Comparison of ENCODE assay signal across 24 cellular contexts in the genomic region with DNA sequence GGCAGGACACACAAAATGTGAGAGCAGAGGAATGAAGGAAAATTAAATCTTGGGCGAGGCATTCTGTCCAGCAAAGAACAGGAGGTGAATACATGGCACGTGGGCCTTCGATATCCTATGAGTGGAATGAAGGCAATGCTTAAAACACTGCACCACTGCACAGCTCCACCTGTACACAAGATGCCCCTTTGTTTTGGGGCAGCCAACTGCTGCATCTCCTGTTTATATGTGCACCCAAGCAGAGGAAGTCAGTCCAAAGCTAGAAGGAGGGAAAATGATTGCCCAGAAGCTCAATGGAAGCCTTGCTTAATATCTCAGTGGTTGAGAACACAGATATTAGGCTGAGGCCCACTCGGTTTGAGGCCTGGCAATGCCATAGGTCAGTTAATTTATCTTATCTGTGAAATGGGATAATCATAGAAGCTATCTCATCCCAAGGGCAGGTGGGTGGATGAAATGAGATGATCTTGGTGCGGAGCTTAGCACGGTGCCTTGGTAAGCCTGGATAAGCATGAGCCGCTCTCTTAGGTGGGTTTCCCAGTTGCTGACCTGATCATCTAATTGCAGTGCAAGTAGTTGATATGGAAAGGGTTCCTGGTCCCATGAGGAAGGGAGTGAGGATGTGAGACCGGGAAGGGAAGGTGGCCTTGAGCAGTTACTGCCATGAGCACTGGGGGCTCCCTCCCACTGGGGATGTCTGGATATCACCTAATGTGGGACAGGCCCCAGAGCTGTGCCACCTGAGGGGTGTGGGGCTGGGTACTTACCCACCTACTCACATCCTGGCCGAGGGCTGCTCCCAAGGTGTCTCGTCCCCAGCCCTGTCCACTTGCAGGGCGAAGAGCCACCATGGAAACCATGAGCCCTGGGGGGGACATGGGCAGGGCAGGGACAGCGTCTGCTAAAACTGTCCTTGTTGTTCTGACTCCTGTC. TPM values are rescaled to one million over a fixed set of nuclear protein-coding genes. Genes with fewer than 3 reads are reported as not detected.
"Had no signal": no experiment of that assay in that cellular context is flagged by ENCODE, and none has a peak within 500 bp of the region (broad histone marks: within the 10 kb centered on the region; RNA-seq: fewer than 3 reads in every experiment).

No MANE protein-coding gene starts in this region.

- H3K9me3 ChIP-seq: esophagus squamous epithelium, transverse colon had no signal

- H3K27me3 ChIP-seq: esophagus squamous epithelium, transverse colon had no signal

- ATAC-seq: activated CD8-positive, alpha-beta T cell treated with anti-CD3 and anti-CD28 coated beads for 36 hours; activated T-cell treated with anti-CD3 and anti-CD28 coated beads, Interleukin-2, amount 50 U/mL, for 4 hours had no signal

- DNase-seq: activated CD4-positive, alpha-beta T cell treated with anti-CD3 and anti-CD28 coated beads for 4 hours; activated CD8-positive, alpha-beta T cell treated with anti-CD3 and anti-CD28 coated beads for 36 hours; activated gamma-delta T cell; activated T-cell treated with anti-CD3 and anti-CD28 coated beads, Interleukin-2, amount 50 U/mL, for 4 hours; amniotic stem cell; central memory CD4-positive, alpha-beta T cell; cortex of kidney; effector CD8-positive, alpha-beta T cell; esophagus squamous epithelium; hypothalamus; kidney; stimulated activated CD4-positive, alpha-beta T cell treated with anti-CD3 and anti-CD28 coated beads, Interleukin-15, amount 100 ng/mL, for 24 hours; stimulated activated CD4-positive, alpha-beta T cell treated with anti-CD3 and anti-CD28 coated beads, Interleukin-4, amount 100 ng/mL, for 1 hour; stimulated activated naive CD4-positive, alpha-beta T cell; transverse colon; WERI-Rb-1 had no signal

- H3K27ac ChIP-seq: esophagus squamous epithelium, parathyroid adenoma, WERI-Rb-1 had no signal

- FAIRE-seq: endothelial cell of umbilical vein, kidney had no signal

- H3K36me3 ChIP-seq: esophagus squamous epithelium, transverse colon, WERI-Rb-1 had no signal

- H3K4me3 ChIP-seq: esophagus squamous epithelium, transverse colon had no signal

- H3K9ac ChIP-seq: parathyroid adenoma had no signal

- H3K4me1 ChIP-seq: esophagus squamous epithelium had no signal

RNA-seq across cellular contexts. Expression of a gene that starts 9.9 kb away (rescaled TPM):
- total RNA-seq: activated CD8-positive, alpha-beta T cell treated with anti-CD3 and anti-CD28 coated beads for 36 hours; activated T-cell treated with anti-CD3 and anti-CD28 coated beads, Interleukin-2, amount 50 U/mL, for 4 hours; endothelial cell of umbilical vein; esophagus squamous epithelium; fibroblast of villous mesenchyme; kidney; lower leg skin; mesothelial cell of epicardium; neural crest cell; subcutaneous adipose tissue; T-helper 1 cell treated with Interleukin-12 subunit alpha and Interleukin-12 subunit beta and Interleukin-4 antibody, amounts not matched to agents 30 ng/mL and 1 ng/mL, for 36 hours; transverse colon had no signal
- polyA plus RNA-seq: endothelial cell of umbilical vein had no signal
